ENCODE assay signal across 1 cellular context in genomic region chr9:127207734-127208410, GRCh38.
TF ChIP-seq lines count a peak whose summit lies in the region.

No MANE protein-coding gene starts in this region.

TF ChIP-seq in IMR-90, 13 proteins besides CTCF, POLR2A, EP300 and RAD21 (continued from another document):
- TF ChIP-seq ELK1 (IDR thresholded peaks at IDR 0.05; ENCODE audit: borderline replicate concordance, low read depth, low read length) (no peak), SMC3 (IDR thresholded peaks at IDR 0.05; ENCODE audit: low read depth, low read length) (no peak), MAZ (IDR thresholded peaks at IDR 0.05; ENCODE audit: borderline replicate concordance, low read depth, low read length) (no peak), CHD1 (IDR thresholded peaks at IDR 0.05; ENCODE audit: low read depth, low read length) (no peak)
